1 cellular context compared by ENCODE assay signal in genomic region chr10:125633517-125633999, GRCh38.
TF ChIP-seq lines count a peak whose summit lies in the region.

No MANE protein-coding gene starts in this region.

TF ChIP-seq in SK-N-SH, 30 proteins besides CTCF, POLR2A, EP300 and RAD21 (continued from another document):
- TF ChIP-seq REST (IDR thresholded peaks at IDR 0.05; ENCODE audit: low read depth, low read length) (no peak), FOSL2 (IDR thresholded peaks at IDR 0.05; ENCODE audit: borderline replicate concordance, low read depth) (no peak), EZH2phosphoT487 (IDR thresholded peaks at IDR 0.05; ENCODE audit: borderline replicate concordance, low read depth) (no peak), RFX5 (IDR thresholded peaks at IDR 0.05; ENCODE audit: low read length) (no peak), JUND (IDR thresholded peaks at IDR 0.05) (no peak)
- TF ChIP-seq, protein P1, sequence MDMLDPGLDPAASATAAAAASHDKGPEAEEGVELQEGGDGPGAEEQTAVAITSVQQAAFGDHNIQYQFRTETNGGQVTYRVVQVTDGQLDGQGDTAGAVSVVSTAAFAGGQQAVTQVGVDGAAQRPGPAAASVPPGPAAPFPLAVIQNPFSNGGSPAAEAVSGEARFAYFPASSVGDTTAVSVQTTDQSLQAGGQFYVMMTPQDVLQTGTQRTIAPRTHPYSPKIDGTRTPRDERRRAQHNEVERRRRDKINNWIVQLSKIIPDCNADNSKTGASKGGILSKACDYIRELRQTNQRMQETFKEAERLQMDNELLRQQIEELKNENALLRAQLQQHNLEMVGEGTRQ (IDR thresholded peaks at IDR 0.05; ENCODE audit: borderline replicate concordance, low read depth, low read length): no peak
- TF ChIP-seq, protein P2, sequence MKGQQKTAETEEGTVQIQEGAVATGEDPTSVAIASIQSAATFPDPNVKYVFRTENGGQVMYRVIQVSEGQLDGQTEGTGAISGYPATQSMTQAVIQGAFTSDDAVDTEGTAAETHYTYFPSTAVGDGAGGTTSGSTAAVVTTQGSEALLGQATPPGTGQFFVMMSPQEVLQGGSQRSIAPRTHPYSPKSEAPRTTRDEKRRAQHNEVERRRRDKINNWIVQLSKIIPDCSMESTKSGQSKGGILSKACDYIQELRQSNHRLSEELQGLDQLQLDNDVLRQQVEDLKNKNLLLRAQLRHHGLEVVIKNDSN (IDR thresholded peaks at IDR 0.05; ENCODE audit: borderline replicate concordance, low read depth): no peak
